10 cellular contexts compared by ENCODE assay signal in the genomic region with DNA sequence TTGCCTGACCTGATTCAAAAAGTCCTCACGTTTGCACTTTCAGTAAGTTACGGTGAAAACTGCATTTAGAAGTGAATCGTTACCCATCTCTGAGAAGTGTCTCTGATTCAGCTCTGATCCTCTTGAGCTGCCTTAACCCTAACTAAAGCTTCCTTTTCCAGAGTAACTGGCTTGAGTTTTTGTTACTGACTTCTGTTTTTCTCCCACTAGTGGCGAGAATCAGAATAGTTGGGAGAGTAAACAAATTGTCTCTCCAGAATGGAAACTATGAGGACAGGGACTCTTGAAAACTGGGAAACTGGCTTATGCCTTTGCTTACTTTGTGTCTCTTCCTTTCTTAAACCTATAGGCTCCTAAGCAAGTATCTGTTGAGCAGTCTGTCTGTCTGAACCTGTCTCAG. TPM values are rescaled to one million over a fixed set of nuclear protein-coding genes. Genes with fewer than 3 reads are reported as not detected.
DNase-seq lines count a peak whose midpoint lies in the region; ATAC-seq and TF ChIP-seq lines count a peak whose summit lies in the region.
"Had no signal": no experiment of that assay in that cellular context is flagged by ENCODE, and none has a peak within 500 bp of the region (broad histone marks: within the 10 kb centered on the region; RNA-seq: fewer than 3 reads in every experiment).

No MANE protein-coding gene starts in this region.

- H3K4me1 Mint-ChIP-seq in type B pancreatic cell (ENCODE audit: unreplicated experiment) = peaks cover 5% of the 10 kb centered on the region

- H3K9me3 ChIP-seq in cardiac muscle cell (ENCODE audit: low read depth) (no peaks in the 10 kb centered on the region), Panc1 (ENCODE audit: control insufficient read depth, insufficient read depth, low read depth, low read length) (no peaks in the 10 kb centered on the region), lower lobe of right lung (no peaks in the 10 kb centered on the region)

- no peak overlapping the region for H3K4me3 Mint-ChIP-seq in type B pancreatic cell

- no peak overlapping the region for H3K4me3 ChIP-seq in cardiac muscle cell
- H3K4me3 ChIP-seq in Panc1 (ENCODE audit: low read depth in 2 of 2, low read length in 2 of 2) = no peak overlapping the region
- H3K4me3 ChIP-seq in fibroblast of pulmonary artery (replicated peaks; ENCODE audit: low read depth, low read length) = no peak overlapping the region
- no peak overlapping the region for H3K4me3 ChIP-seq in lower lobe of right lung

- POLR2A ChIA-PET in Panc1 (lab: Charles Lee) = no interaction called here

- peaks cover 16% of the 10 kb centered on the region for H3K4me1 ChIP-seq in cardiac muscle cell (ENCODE audit: low read depth)
- peaks cover 24% of the 10 kb centered on the region for H3K4me1 ChIP-seq in Panc1 (ENCODE audit: control insufficient read depth, insufficient read depth, low read length)
- peaks cover 5% of the 10 kb centered on the region for H3K4me1 ChIP-seq in lower lobe of right lung

- CTCF ChIA-PET in Panc1 (lab: Charles Lee) = interaction anchor here (0.6 to 1.7 kb wide), 2 partner anchors 24 to 118 kb away, joined by 5 read pairs; no protein-coding TSS in a partner anchor

- DNase-seq in cardiac muscle cell (ENCODE audit: low read depth in 1 of 2, low spot score in 1 of 2) (peak in 1 of 2 donors; percentile 17), left cardiac atrium (no peak), Panc1 (ENCODE audit: low read depth, low spot score) (no peak), fibroblast of pulmonary artery (ENCODE audit: low read depth) (peak; percentile 19), type B pancreatic cell (ENCODE audit: extremely low spot score, unreplicated experiment) (no peak), erythroblast (lab: John Stamatoyannopoulos, UW) (no peak), lower lobe of right lung (no peak)
- DNase-seq: activated effector memory CD4-positive, alpha-beta T cell treated with Interleukin-2 at 50 U/mL for 16 hours; NCI-H2029 treated with DMSO at 0.1 percent for 48 hours had no signal

- H3K27me3 Mint-ChIP-seq in type B pancreatic cell = no peaks in the 10 kb centered on the region

- no peak overlapping the region for H3K27ac Mint-ChIP-seq in type B pancreatic cell

- H3K36me3 Mint-ChIP-seq in type B pancreatic cell = peaks cover 28% of the 10 kb centered on the region

- in situ Hi-C loops in Panc1 (cut with HindIII; ENCODE audit: low pct_unique_long_range_greater_than_20kb, low sequenced_read_pairs) = no loop called here

- no peak for ATAC-seq in left cardiac atrium
- no peak for ATAC-seq in Panc1
- no peak for ATAC-seq in HG03378 (IDR thresholded peaks at IDR 0.05; ENCODE audit: unreplicated experiment)
- no peak for ATAC-seq in lower lobe of right lung

- no peaks in the 10 kb centered on the region for H3K27me3 ChIP-seq in cardiac muscle cell
- no peaks in the 10 kb centered on the region for H3K27me3 ChIP-seq in Panc1 (ENCODE audit: control insufficient read depth, insufficient read depth, low read length)
- no peaks in the 10 kb centered on the region for H3K27me3 ChIP-seq in lower lobe of right lung (ENCODE audit: low read depth)

- no peak for TF ChIP-seq POLR2A in erythroblast (IDR thresholded peaks at IDR 0.05; ENCODE audit: low read length)

- no peak overlapping the region for H3K27ac ChIP-seq in cardiac muscle cell
- H3K27ac ChIP-seq in Panc1 (ENCODE audit: low read length) = no peak overlapping the region
- H3K27ac ChIP-seq in lower lobe of right lung = no peak overlapping the region

- intact Hi-C loops in left cardiac atrium (cut with DNase I) (loop anchor here in 1 of 2 donors (10.0 kb wide), 1 partner anchor 114 kb away; no protein-coding TSS in a partner anchor), Panc1 (cut with micrococcal nuclease; ENCODE audit: unreplicated experiment) (loop anchor here (10.0 kb wide), 1 partner anchor 254 kb away; no protein-coding TSS in a partner anchor), lower lobe of right lung (cut with DNase I) (no loop called here)

- no TSS peak for BruUV-seq in Panc1 (replicated peaks; lab: Mats Ljungman, UMichigan)

- TF ChIP-seq CTCF in cardiac muscle cell (IDR thresholded peaks at IDR 0.05; ENCODE audit: low read depth, low read length) = peak; percentile 34
- TF ChIP-seq CTCF in Panc1 (IDR thresholded peaks at IDR 0.05) = peak; percentile 60
- peak; percentile 35 for TF ChIP-seq CTCF in fibroblast of pulmonary artery (IDR thresholded peaks at IDR 0.05; ENCODE audit: low read length, missing control alignments)
- peak; percentile 60 for TF ChIP-seq CTCF in type B pancreatic cell (conservative IDR thresholded peaks at IDR 0.05)
- no peak for TF ChIP-seq CTCF in lower lobe of right lung (IDR thresholded peaks at IDR 0.05)

- H3K9me3 Mint-ChIP-seq in type B pancreatic cell = no peaks in the 10 kb centered on the region

- H3K36me3 ChIP-seq in cardiac muscle cell = peaks cover 63% of the 10 kb centered on the region
- H3K36me3 ChIP-seq in Panc1 (ENCODE audit: control insufficient read depth, insufficient read depth, low read length) = peaks cover 37% of the 10 kb centered on the region
- H3K36me3 ChIP-seq in lower lobe of right lung = peaks cover 99% of the 10 kb centered on the region

RNA-seq across cellular contexts. Expression of gene KPNB1, which starts 31.3 kb away (rescaled TPM):
- total RNA-seq in cardiac muscle cell = 218 and 318 TPM in 2 replicates
- 97.9 and 125 TPM in 2 replicates for polyA plus RNA-seq in cardiac muscle cell
- total RNA-seq in left cardiac atrium = 100 to 1,000 TPM; 145 to 180 TPM
- 666 TPM for total RNA-seq in Panc1 (2021; ENCODE audit: unreplicated experiment)
- 250 TPM for polyA plus RNA-seq in Panc1 (2012; ENCODE audit: insufficient read length)
- 300 and 372 TPM in 2 replicates for total RNA-seq in type B pancreatic cell (ENCODE audit: low replicate concordance)
- total RNA-seq in lower lobe of right lung = 210 TPM
